8 cellular contexts compared by ENCODE assay signal in genomic region chr13:85828094-85828684, GRCh38. TPM values are rescaled to one million over a fixed set of nuclear protein-coding genes. Genes with fewer than 3 reads are reported as not detected.
A peak's percentile ranks its signal among the peaks of the same experiment; 100 is the strongest.
DNase-seq lines count a peak whose midpoint lies in the region; ATAC-seq, FAIRE-seq and TF ChIP-seq lines count a peak whose summit lies in the region.

No MANE protein-coding gene starts in this region.

- H3K9me3 ChIP-seq in A549, result no peaks in the 10 kb centered on the region

- no peak for FAIRE-seq in A549 (lab: Jason Lieb, UNC)

- POLR2A ChIA-PET in A549 (lab: Yijun Ruan, JAX), result no interaction called here

- TF ChIP-seq POLR2A in A549 (IDR thresholded peaks at IDR 0.05; ENCODE audit: low read length), result no peak

- H3K27ac ChIP-seq in A549, result no peak overlapping the region

- peak; percentile 8 to 37; a peak in 2 of 5 replicates for TF ChIP-seq RAD21 in A549 (conservative IDR thresholded peaks at IDR 0.05 in 1 of 2, IDR thresholded peaks at IDR 0.05 in 1 of 2)

- no peak for ATAC-seq in A549
- no peak for ATAC-seq in GM19463 (IDR thresholded peaks at IDR 0.05; ENCODE audit: unreplicated experiment)
- no peak for ATAC-seq in omental fat pad (ENCODE audit: low FRiP score)

- no peaks in the 10 kb centered on the region for H3K9me3 Mint-ChIP-seq in nephron progenitor cell

- no peaks in the 10 kb centered on the region for H3K4me1 ChIP-seq in A549

- no peak overlapping the region for H3K4me3 Mint-ChIP-seq in nephron progenitor cell

- DNase-seq in A549 (ENCODE audit: low read depth in 1 of 2, low spot score in 1 of 2) (peak; percentile 1 to 15), GM12865 (ENCODE audit: low read depth) (peak; percentile 8), cardiac fibroblast (ENCODE audit: low read depth in 2 of 2) (peak; percentile 35 to 38), nephron progenitor cell (no peak), islet precursor cell (no peak), omental fat pad (ENCODE audit: low spot score) (no peak)

- H3K27me3 Mint-ChIP-seq in nephron progenitor cell (ENCODE audit: low read depth, poor library complexity), result no peaks in the 10 kb centered on the region

- no peak overlapping the region for H3K4me3 ChIP-seq in A549
- no peak overlapping the region for H3K4me3 ChIP-seq in GM12865 (ENCODE audit: low read depth, low read length)
- H3K4me3 ChIP-seq in cardiac fibroblast (replicated peaks in 1 of 2; ENCODE audit: low read depth in 2 of 2, low read length in 2 of 2), result no peak overlapping the region

- no peaks in the 10 kb centered on the region for H3K36me3 Mint-ChIP-seq in nephron progenitor cell (ENCODE audit: low read depth)

- CTCF ChIA-PET in A549 (lab: Yijun Ruan, JAX), result interaction anchor here (0.9 to 1.6 kb wide), 4 partner anchors 10 to 932 kb away, joined by 3 to 4 read pairs (median 3); no protein-coding TSS in a partner anchor

- H3K4me2 ChIP-seq in A549, result 0 out of 3 replicates have a peak overlapping the region, but pooled peaks have one; percentile 29

- no peak overlapping the region for H3K27ac Mint-ChIP-seq in nephron progenitor cell

- TF ChIP-seq CTCF in A549 (IDR thresholded peaks at IDR 0.05) (peak; percentile 48), GM12865 (IDR thresholded peaks at IDR 0.05; ENCODE audit: insufficient read depth, low read depth, low read length, missing control alignments) (peak; percentile 46), LNCAP (IDR thresholded peaks at IDR 0.05) (peak; percentile 69), cardiac fibroblast (IDR thresholded peaks at IDR 0.05; ENCODE audit: low read depth, low read length) (peak; percentile 56), nephron progenitor cell (IDR thresholded peaks at IDR 0.05) (peak; percentile 60), omental fat pad (IDR thresholded peaks at IDR 0.05) (no peak)

- 8% methylated on average over 2 of the region's 2 CpGs for WGBS in A549 (ENCODE audit: missing lambda C conversion rate)

- no peak for TF ChIP-seq EP300 in A549 (IDR thresholded peaks at IDR 0.05)

- no peaks in the 10 kb centered on the region for H3K4me1 Mint-ChIP-seq in nephron progenitor cell

TF ChIP-seq in A549, 52 proteins besides CTCF, POLR2A, EP300 and RAD21:
- TF ChIP-seq SMC3 (IDR thresholded peaks at IDR 0.05) (peak; percentile 49), JUN (IDR thresholded peaks at IDR 0.05) (no peak)

RNA-seq across cellular contexts. Expression of gene SLITRK6, which starts 29.0 kb away (rescaled TPM):
- polyA plus RNA-seq in A549 (2011; rRNA removed) (18.2 and 21.4 TPM in 2 replicates), A549 (2017; fragmentation: RNase III; extraction: RNeasy Plus Mini Kit Qiagen cat#74134 plus additional on column Dnase treatment) (0.39 to 0.91 TPM (median 0.66 TPM) in 3 replicates)
- polyA plus RNA-seq in A549 (2012; cell fraction: cytosol; rRNA removed), result 0.86 and 0.89 TPM in 2 replicates
- 0.70 and 0.85 TPM in 2 replicates for polyA plus RNA-seq in A549 (2012; cell fraction: nucleus; rRNA removed)
- polyA minus RNA-seq in A549 (2011; rRNA and poly(A)+ RNA removed), result 5.7 and 8.7 TPM in 2 replicates
- under 1 TPM in 2 of 4 donors, not detected in 2; 0.09 to 0.47 TPM for total RNA-seq in omental fat pad

Comparison
In these comparisons a context has a peak if more than half of its experiments do, and no peak if none do; other contexts are left out.
1. DNase-seq: peak in A549 (2 of 2), GM12865 (single experiment) and cardiac fibroblast (2 of 2); none in nephron progenitor cell (single experiment), islet precursor cell (single experiment) and omental fat pad (single experiment).
2. CTCF ChIP-seq: peak in A549 (single experiment), GM12865 (single experiment), LNCAP (single experiment), cardiac fibroblast (single experiment) and nephron progenitor cell (single experiment); none in omental fat pad (0 of 3).